In genomic region chr4:48429709-48430474, GRCh38 we compare ENCODE assay signal across 21 cellular contexts. TPM values are rescaled to one million over a fixed set of nuclear protein-coding genes. Genes with fewer than 3 reads are reported as not detected.
DNase-seq lines count a peak whose midpoint lies in the region; ATAC-seq, FAIRE-seq and TF ChIP-seq lines count a peak whose summit lies in the region.
"Had no signal": no experiment of that assay in that cellular context is flagged by ENCODE, and none has a peak within 500 bp of the region (broad histone marks: within the 10 kb centered on the region; RNA-seq: fewer than 3 reads in every experiment).

No MANE protein-coding gene starts in this region.

- intact Hi-C loops in K562 (cut with micrococcal nuclease), result loop anchor here (10.0 kb wide), 1 partner anchor 115 kb away; no protein-coding TSS in a partner anchor

- ATAC-seq in activated naive CD4-positive, alpha-beta T cell treated with anti-CD3 and anti-CD28 coated beads, Interleukin-2, amount 50 U/mL, for 72 hours, result peak; percentile 36
- ATAC-seq in HG02610 (IDR thresholded peaks at IDR 0.05; ENCODE audit: unreplicated experiment) (peak; percentile 48), K562 (peak; percentile 20; the same call in 2 of the 3 replicates), HG03135 (IDR thresholded peaks at IDR 0.05; ENCODE audit: unreplicated experiment) (no peak), HG03139 (IDR thresholded peaks at IDR 0.05; ENCODE audit: unreplicated experiment) (no peak)

- H3K9me3 Mint-ChIP-seq in activated naive CD4-positive, alpha-beta T cell treated with anti-CD3 and anti-CD28 coated beads, Interleukin-2, amount 50 U/mL, for 72 hours, result no peaks in the 10 kb centered on the region

- H2BK12ac ChIP-seq in neuronal stem cell (ENCODE audit: low read length), result no peak overlapping the region

- no peak for TF ChIP-seq RAD21 in K562 (CRISPR knock-in tag; conservative IDR thresholded peaks at IDR 0.05 in 1 of 2, IDR thresholded peaks at IDR 0.05 in 1 of 2)

- H3K4me3 ChIP-seq in K562, result no peak overlapping the region
- H3K4me3 ChIP-seq in neuronal stem cell (ENCODE audit: low read length in 2 of 2), result no peak overlapping the region
- H3K4me3 ChIP-seq: HAP-1, PC-9 had no signal

- H3K18ac ChIP-seq in neuronal stem cell (ENCODE audit: low read length), result no peak overlapping the region

- H3K36me3 ChIP-seq in K562 (ENCODE audit: control insufficient read depth, insufficient read depth, low read length), result peaks cover 7% of the 10 kb centered on the region; the same call in 2 of the 3 replicates
- peaks cover 0 to 17% of the 10 kb centered on the region in 2 donors for H3K36me3 ChIP-seq in neuronal stem cell (replicated peaks in 1 of 2; ENCODE audit: control insufficient read depth in 2 of 2, insufficient read depth in 2 of 2, low read length in 2 of 2)

- in situ Hi-C loops in K562 (cut with MboI), result no loop called here

- POLR2A ChIA-PET in K562 (lab: Yijun Ruan, JAX), result interaction anchor here (0.8 to 1.2 kb wide), 4 partner anchors 11 to 384 kb away, joined by 3 to 5 read pairs (median 3); no protein-coding TSS in a partner anchor

- no peak for TF ChIP-seq POLR2A in K562 (conservative IDR thresholded peaks at IDR 0.05)

- H3K27ac ChIP-seq in K562 (ENCODE audit: extremely low read depth, low read depth, low read length) (no peak overlapping the region), neuronal stem cell (replicated peaks; ENCODE audit: low read length) (peak overlapping the region; percentile 74)
- H3K27ac ChIP-seq: HL-60, PC-9 had no signal

- no peak overlapping the region for H2BK15ac ChIP-seq in neuronal stem cell (ENCODE audit: low read length)

- CTCF ChIA-PET in K562 (lab: Yijun Ruan, JAX; ENCODE audit: low intra/inter-chr PET ratio), result no interaction called here

- peaks cover 0 to 11% of the 10 kb centered on the region in 2 donors for H3K36me3 Mint-ChIP-seq in activated naive CD4-positive, alpha-beta T cell treated with anti-CD3 and anti-CD28 coated beads, Interleukin-2, amount 50 U/mL, for 72 hours

- H3K79me1 ChIP-seq in neuronal stem cell (ENCODE audit: low read depth, low read length), result no peaks in the 10 kb centered on the region

- H3K27me3 ChIP-seq in K562 (ENCODE audit: control insufficient read depth in 2 of 2, insufficient read depth in 2 of 2, low read length in 2 of 2) (no peaks in the 10 kb centered on the region), neuronal stem cell (ENCODE audit: control insufficient read depth in 3 of 3, insufficient read depth in 3 of 3, low read depth in 1 of 3, low read length in 3 of 3) (no peaks in the 10 kb centered on the region)

- 27% methylated on average over 1 of the region's 1 CpG for WGBS in K562 (ENCODE audit: insufficient coverage, low coverage, missing lambda C conversion rate)
- WGBS in neuronal stem cell (ENCODE audit: extremely low coverage in 2 of 2, insufficient read length in 2 of 2, insufficient replicate concordance in 1 of 2), 2 donors, result no CpG with 5 or more reads among the region's 1 CpG

- H3K4me1 ChIP-seq in K562 (replicated peaks in 1 of 2; ENCODE audit: control insufficient read depth in 2 of 2, insufficient read depth in 2 of 2, low read length in 2 of 2) (no peaks in the 10 kb centered on the region), neuronal stem cell (ENCODE audit: control insufficient read depth in 2 of 2, insufficient read depth in 1 of 2, low read depth in 1 of 2, low read length in 2 of 2) (peaks cover 0 to 4% of the 10 kb centered on the region in 2 donors)
- H3K4me1 ChIP-seq: HAP-1 had no signal

- no peak overlapping the region for H4K91ac ChIP-seq in neuronal stem cell (ENCODE audit: low read depth, low read length, poor library complexity)

- no peak overlapping the region for H4K8ac ChIP-seq in neuronal stem cell (ENCODE audit: low read depth, low read length)

- no peaks in the 10 kb centered on the region for H3K9me1 ChIP-seq in K562 (ENCODE audit: control insufficient read depth, insufficient read depth, low read length)

- no peak for TF ChIP-seq CTCF in K562 (IDR thresholded peaks at IDR 0.05 in 2 of 3, conservative IDR thresholded peaks at IDR 0.05 in 1 of 3; ENCODE audit: insufficient read depth in 2 of 3, low read depth in 1 of 3, low read length in 3 of 3)

- H2BK5ac ChIP-seq in neuronal stem cell (ENCODE audit: low read length), result no peak overlapping the region

- no TSS peak for BruUV-seq in K562 (replicated peaks; lab: Mats Ljungman, UMichigan)

- H3K9ac ChIP-seq in K562 (ENCODE audit: insufficient read depth in 1 of 2, low read depth in 2 of 2, low read length in 2 of 2), result no peak overlapping the region
- no peak overlapping the region for H3K9ac ChIP-seq in neuronal stem cell (ENCODE audit: low read depth, low read length, poor library complexity)

- no peaks in the 10 kb centered on the region for H4K20me1 ChIP-seq in K562 (replicated peaks; ENCODE audit: control insufficient read depth, insufficient read depth, low read length)

- no peak for FAIRE-seq in K562 (lab: Jason Lieb, UNC)
- FAIRE-seq: HTR-8/SVneo had no signal

- no peaks in the 10 kb centered on the region for H3K79me2 ChIP-seq in K562 (ENCODE audit: control insufficient read depth, insufficient read depth, low read length)

- H2AFZ ChIP-seq in K562 (ENCODE audit: low read depth, low read length), result no peak overlapping the region
- H2AFZ ChIP-seq in neuronal stem cell (ENCODE audit: low read length), result no peak overlapping the region
- H2AFZ ChIP-seq: PC-9 had no signal

- no peak overlapping the region for H2BK120ac ChIP-seq in neuronal stem cell (ENCODE audit: low read depth, low read length)

- TF ChIP-seq EP300 in K562 (IDR thresholded peaks at IDR 0.05; ENCODE audit: low read length), result no peak

- H3K4ac ChIP-seq in neuronal stem cell (ENCODE audit: low read length), result no peak overlapping the region

- no peaks in the 10 kb centered on the region for H3K9me3 ChIP-seq in K562 (replicated peaks; ENCODE audit: control insufficient read depth, insufficient read depth, low read depth, low read length)
- H3K9me3 ChIP-seq in neuronal stem cell (replicated peaks in 1 of 2; ENCODE audit: control insufficient read depth in 2 of 2, insufficient read depth in 1 of 2, low read depth in 1 of 2, low read length in 2 of 2), result no peaks in the 10 kb centered on the region
- H3K9me3 ChIP-seq: HAP-1 had no signal

- no peak overlapping the region for H3K23ac ChIP-seq in neuronal stem cell (ENCODE audit: low read depth, low read length, poor library complexity)

- H2AK5ac ChIP-seq in neuronal stem cell (ENCODE audit: low read depth, low read length), result no peak overlapping the region

- H3K4me2 ChIP-seq in K562 (ENCODE audit: insufficient read depth, low read length) (no peak overlapping the region), neuronal stem cell (ENCODE audit: insufficient read depth, low read length, poor library complexity, severe bottlenecking) (no peak overlapping the region)
- H3K4me2 ChIP-seq: PC-9 had no signal

- no peak overlapping the region for H3K27ac Mint-ChIP-seq in activated naive CD4-positive, alpha-beta T cell treated with anti-CD3 and anti-CD28 coated beads, Interleukin-2, amount 50 U/mL, for 72 hours

- H3K14ac ChIP-seq in neuronal stem cell (ENCODE audit: low read length), result no peak overlapping the region

- no peak for DNase-seq in activated naive CD4-positive, alpha-beta T cell treated with anti-CD3 and anti-CD28 coated beads, Interleukin-2, amount 50 U/mL, for 72 hours (ENCODE audit: low spot score in 2 of 2)
- no peak for DNase-seq in activated naive CD4-positive, alpha-beta T cell (lab: John Stamatoyannopoulos, UW)
- DNase-seq in K562 (ENCODE audit: extremely low read depth in 1 of 4, low spot score in 3 of 4), result no peak
- peak; percentile 36 for DNase-seq in neuronal stem cell (ENCODE audit: low spot score)
- DNase-seq in stimulated activated naive CD4-positive, alpha-beta T cell (lab: John Stamatoyannopoulos, UW), result no peak
- DNase-seq: AML-193, GF-D8, MV-4-11, NCI-H1417 treated with DMSO at 0.1 percent for 48 hours, NCI-H1930, NCI-H446, NCI-H69, PC-9 had no signal

TF ChIP-seq in K562, 482 proteins besides CTCF, POLR2A, EP300 and RAD21:
- TF ChIP-seq NR2C2 (CRISPR knock-in tag; IDR thresholded peaks at IDR 0.05) (no peak), NR2C2 (tag; IDR thresholded peaks at IDR 0.05) (no peak), ZC3H4 (CRISPR knock-in tag; IDR thresholded peaks at IDR 0.05; ENCODE audit: borderline replicate concordance) (no peak), MAFG (tag; conservative IDR thresholded peaks at IDR 0.05) (no peak), STAT5A (IDR thresholded peaks at IDR 0.05; ENCODE audit: borderline replicate concordance, low read length) (no peak), CREBBP (IDR thresholded peaks at IDR 0.05; ENCODE audit: low read depth, low read length) (no peak)

RNA-seq across cellular contexts. Expression of gene SLC10A4, which starts 53.3 kb away (rescaled TPM):
- total RNA-seq in activated naive CD4-positive, alpha-beta T cell treated with anti-CD3 and anti-CD28 coated beads, Interleukin-2, amount 50 U/mL, for 72 hours, result not detected
- total RNA-seq in K562 (2011; cell fraction: chromatin; rRNA removed; ENCODE audit: low replicate concordance), result 14.4 and 15.7 TPM in 2 replicates
- 22.1 and 26.0 TPM in 2 replicates for total RNA-seq in K562 (2011; cell fraction: nucleolus; rRNA removed)
- 18.6 and 19.8 TPM in 2 replicates for total RNA-seq in K562 (2011; cell fraction: nucleoplasm; rRNA removed)
- total RNA-seq in K562 (2014; rRNA removed) (12.3 and 15.1 TPM in 2 replicates), K562 (2014; rRNA removed; fragmentation: Illumina TruSeq; extraction: Trizol) (8.6 and 9.3 TPM in 2 replicates), K562 (2015; rRNA removed; fragmentation: Illumina TruSeq; extraction: Trizol) (11.5 and 11.6 TPM in 2 replicates), K562 (2021) (16.9 and 18.0 TPM in 2 replicates)
- polyA plus RNA-seq in K562 (2011; rRNA removed) (8.7 and 11.4 TPM in 2 replicates), K562 (2014; fragmentation: Illumina TruSeq; extraction: Trizol) (7.8 and 8.3 TPM in 2 replicates), K562 (2014; fragmentation: Nextera tagmentation; extraction: Ambion mirVana) (1 to 10 TPM; 2.5 to 3.1 TPM), K562 (2014; rRNA removed) (8.8 and 10.7 TPM in 2 replicates)
- polyA plus RNA-seq in K562 (2011; cell fraction: cytosol; rRNA removed), result 18.8 and 32.4 TPM in 2 replicates
- 14.8 and 16.1 TPM in 2 replicates for polyA plus RNA-seq in K562 (2011; cell fraction: nucleus; rRNA removed)
- polyA plus RNA-seq in K562 (2012), result 7.7 and 13.1 TPM in 2 replicates
- 14.3 and 14.4 TPM in 2 replicates for polyA minus RNA-seq in K562 (2011; rRNA and poly(A)+ RNA removed)
- 5.8 and 11.5 TPM in 2 replicates for polyA minus RNA-seq in K562 (2011; cell fraction: cytosol; rRNA and poly(A)+ RNA removed)
- 15.1 and 21.2 TPM in 2 replicates for polyA minus RNA-seq in K562 (2011; cell fraction: nucleus; rRNA and poly(A)+ RNA removed)
- 0.57 TPM for polyA plus RNA-seq in neuronal stem cell (2013, experiment 1 of 2)
- polyA plus RNA-seq in neuronal stem cell (2013, experiment 2 of 2), result 0.43 TPM
- total RNA-seq: PC-9, SK-MEL-5 had no signal
- polyA plus RNA-seq: CD14-positive monocyte had no signal

Comparison
In these comparisons a context has a peak if more than half of its experiments do, and no peak if none do; other contexts are left out.
1. ATAC-seq: peak in activated naive CD4-positive, alpha-beta T cell treated with anti-CD3 and anti-CD28 coated beads, Interleukin-2, amount 50 U/mL, for 72 hours (2 of 2), HG02610 (single experiment) and K562 (single experiment); none in HG03135 (single experiment) and HG03139 (single experiment).
2. RNA of gene SLC10A4, which starts 53.3 kb away (total RNA-seq): 8.6 to 26.0 TPM in K562; not detected in activated naive CD4-positive, alpha-beta T cell treated with anti-CD3 and anti-CD28 coated beads, Interleukin-2, amount 50 U/mL, for 72 hours; every median in the first group is over 4 times any median in the second.